In genomic region chrX:30875957-30876356, GRCh38 we compare ENCODE assay signal across 12 cellular contexts. TPM values are rescaled to one million over a fixed set of nuclear protein-coding genes. Genes with fewer than 3 reads are reported as not detected.
DNase-seq lines count a peak whose midpoint lies in the region; ATAC-seq, FAIRE-seq and TF ChIP-seq lines count a peak whose summit lies in the region.
"Had no signal": no experiment of that assay in that cellular context is flagged by ENCODE, and none has a peak within 500 bp of the region (broad histone marks: within the 10 kb centered on the region; RNA-seq: fewer than 3 reads in every experiment).

No MANE protein-coding gene starts in this region.

- H3K27ac ChIP-seq in kidney (ENCODE audit: low read depth in 2 of 2, low read length in 2 of 2), result no peak overlapping the region
- H3K27ac ChIP-seq: Peyer's patch, upper lobe of left lung had no signal

- no peak for FAIRE-seq in kidney (lab: Jason Lieb, UNC)

- no peaks in the 10 kb centered on the region for H3K9me3 ChIP-seq in kidney (ENCODE audit: control insufficient read depth in 1 of 2, low read length in 2 of 2)
- H3K9me3 ChIP-seq: Peyer's patch, upper lobe of left lung had no signal

- no peaks in the 10 kb centered on the region for H3K36me3 ChIP-seq in kidney (ENCODE audit: control insufficient read depth in 1 of 2, insufficient read depth in 2 of 2, low read length in 2 of 2)
- H3K36me3 ChIP-seq: Peyer's patch, upper lobe of left lung had no signal

- H3K4me3 Mint-ChIP-seq in activated CD4-positive, alpha-beta memory T cell treated with anti-CD3 and anti-CD28 coated beads for 36 hours, result no peak overlapping the region
- H3K4me3 Mint-ChIP-seq in activated CD4-positive, alpha-beta memory T cell treated with anti-CD3 and anti-CD28 coated beads, Interleukin-2, amount 10 ng/mL, durations not matched to agents 7 days and 5 days, result no peak overlapping the region
- H3K4me3 Mint-ChIP-seq in activated CD8-positive, alpha-beta memory T cell treated with anti-CD3 and anti-CD28 coated beads, Interleukin-2, amount 10 ng/mL, durations not matched to agents 7 days and 5 days, result no peak overlapping the region
- H3K4me3 Mint-ChIP-seq: activated naive CD4-positive, alpha-beta T cell treated with anti-CD3 and anti-CD28 coated beads, Interleukin-2, amount 50 U/mL, for 24 hours had no signal

- peaks cover 3% of the 10 kb centered on the region for H3K36me3 Mint-ChIP-seq in activated CD4-positive, alpha-beta memory T cell treated with anti-CD3 and anti-CD28 coated beads for 36 hours
- H3K36me3 Mint-ChIP-seq in activated CD4-positive, alpha-beta memory T cell treated with anti-CD3 and anti-CD28 coated beads, Interleukin-2, amount 10 ng/mL, durations not matched to agents 7 days and 5 days (ENCODE audit: low read depth), result peaks cover 4% of the 10 kb centered on the region
- H3K36me3 Mint-ChIP-seq in activated CD8-positive, alpha-beta memory T cell treated with anti-CD3 and anti-CD28 coated beads, Interleukin-2, amount 10 ng/mL, durations not matched to agents 7 days and 5 days, result peaks cover 9% of the 10 kb centered on the region

- no peak for ATAC-seq in activated CD8-positive, alpha-beta memory T cell treated with anti-CD3 and anti-CD28 coated beads, Interleukin-2, amount 10 ng/mL, durations not matched to agents 7 days and 5 days

- H3K9me3 Mint-ChIP-seq in activated CD4-positive, alpha-beta memory T cell treated with anti-CD3 and anti-CD28 coated beads for 36 hours, result no peaks in the 10 kb centered on the region
- no peaks in the 10 kb centered on the region for H3K9me3 Mint-ChIP-seq in activated CD4-positive, alpha-beta memory T cell treated with anti-CD3 and anti-CD28 coated beads, Interleukin-2, amount 10 ng/mL, durations not matched to agents 7 days and 5 days
- no peaks in the 10 kb centered on the region for H3K9me3 Mint-ChIP-seq in activated CD8-positive, alpha-beta memory T cell treated with anti-CD3 and anti-CD28 coated beads, Interleukin-2, amount 10 ng/mL, durations not matched to agents 7 days and 5 days (ENCODE audit: low read depth)
- H3K9me3 Mint-ChIP-seq: activated naive CD4-positive, alpha-beta T cell treated with anti-CD3 and anti-CD28 coated beads, Interleukin-2, amount 50 U/mL, for 24 hours had no signal

- no peak overlapping the region for H3K9ac ChIP-seq in kidney (ENCODE audit: low read length in 2 of 2)

- H3K4me3 ChIP-seq in fibroblast of mammary gland (ENCODE audit: control insufficient read depth, low read depth, low read length), result no peak overlapping the region
- H3K4me3 ChIP-seq in kidney (ENCODE audit: low read length in 2 of 2), result no peak overlapping the region
- H3K4me3 ChIP-seq: Peyer's patch, upper lobe of left lung had no signal

- peak; percentile 29 for DNase-seq in activated CD4-positive, alpha-beta memory T cell treated with anti-CD3 and anti-CD28 coated beads for 36 hours
- no peak for DNase-seq in activated CD4-positive, alpha-beta memory T cell treated with anti-CD3 and anti-CD28 coated beads, Interleukin-2, amount 10 ng/mL, durations not matched to agents 7 days and 5 days
- DNase-seq in RKO (ENCODE audit: low spot score) (peak; percentile 68), fibroblast of mammary gland (ENCODE audit: low read depth) (peak; percentile 87), activated gamma-delta T cell (lab: John Stamatoyannopoulos, UW) (no peak), kidney (no peak)
- peak; percentile 30 for DNase-seq in stimulated activated CD8-positive, alpha-beta memory T cell treated with anti-CD3 and anti-CD28 coated beads, Interleukin-4, amount 100 ng/mL, for 48 hours
- DNase-seq in activated CD8-positive, alpha-beta memory T cell treated with anti-CD3 and anti-CD28 coated beads, Interleukin-2, amount 10 ng/mL, durations not matched to agents 7 days and 5 days, result no peak
- DNase-seq: GDM1, Peyer's patch had no signal

- CTCF ChIA-PET in activated CD4-positive, alpha-beta memory T cell treated with anti-CD3 and anti-CD28 coated beads for 36 hours (lab: Charles Lee), result no interaction called here
- CTCF ChIA-PET in activated CD4-positive, alpha-beta memory T cell treated with anti-CD3 and anti-CD28 coated beads, Interleukin-2, amount 10 ng/mL, durations not matched to agents 7 days and 5 days (lab: Charles Lee), result interaction anchor here (1.4 kb wide), 1 partner anchor 140 kb away, joined by 3 read pairs; no protein-coding TSS in a partner anchor
- CTCF ChIA-PET in activated CD8-positive, alpha-beta memory T cell treated with anti-CD3 and anti-CD28 coated beads, Interleukin-2, amount 10 ng/mL, durations not matched to agents 7 days and 5 days (lab: Charles Lee), result no interaction called here

- intact Hi-C loops in activated CD4-positive, alpha-beta memory T cell treated with anti-CD3 and anti-CD28 coated beads for 36 hours (cut with micrococcal nuclease), result no loop called here
- intact Hi-C loops in kidney (cut with DNase I), result no loop called here

- TF ChIP-seq CTCF in fibroblast of mammary gland (conservative IDR thresholded peaks at IDR 0.05; ENCODE audit: control insufficient read depth, insufficient read depth, low read depth, low read length) (no peak), kidney (IDR thresholded peaks at IDR 0.05; ENCODE audit: borderline replicate concordance, extremely low read depth, insufficient read depth) (no peak)

- H3K27ac Mint-ChIP-seq in activated CD4-positive, alpha-beta memory T cell treated with anti-CD3 and anti-CD28 coated beads for 36 hours, result no peak overlapping the region
- H3K27ac Mint-ChIP-seq in activated CD4-positive, alpha-beta memory T cell treated with anti-CD3 and anti-CD28 coated beads, Interleukin-2, amount 10 ng/mL, durations not matched to agents 7 days and 5 days, result no peak overlapping the region
- no peak overlapping the region for H3K27ac Mint-ChIP-seq in activated CD8-positive, alpha-beta memory T cell treated with anti-CD3 and anti-CD28 coated beads, Interleukin-2, amount 10 ng/mL, durations not matched to agents 7 days and 5 days
- H3K27ac Mint-ChIP-seq: activated naive CD4-positive, alpha-beta T cell treated with anti-CD3 and anti-CD28 coated beads, Interleukin-2, amount 50 U/mL, for 24 hours had no signal

- peaks cover 42% of the 10 kb centered on the region for H3K4me1 Mint-ChIP-seq in activated CD4-positive, alpha-beta memory T cell treated with anti-CD3 and anti-CD28 coated beads for 36 hours (ENCODE audit: low read depth)
- H3K4me1 Mint-ChIP-seq in activated CD4-positive, alpha-beta memory T cell treated with anti-CD3 and anti-CD28 coated beads, Interleukin-2, amount 10 ng/mL, durations not matched to agents 7 days and 5 days, result peaks cover 11% of the 10 kb centered on the region
- peaks cover 10% of the 10 kb centered on the region for H3K4me1 Mint-ChIP-seq in activated CD8-positive, alpha-beta memory T cell treated with anti-CD3 and anti-CD28 coated beads, Interleukin-2, amount 10 ng/mL, durations not matched to agents 7 days and 5 days

- POLR2A ChIA-PET in activated CD4-positive, alpha-beta memory T cell treated with anti-CD3 and anti-CD28 coated beads for 36 hours (lab: Charles Lee), result no interaction called here
- POLR2A ChIA-PET in activated CD4-positive, alpha-beta memory T cell treated with anti-CD3 and anti-CD28 coated beads, Interleukin-2, amount 10 ng/mL, durations not matched to agents 7 days and 5 days (lab: Charles Lee), result no interaction called here

- no peaks in the 10 kb centered on the region for H3K4me1 ChIP-seq in kidney (ENCODE audit: control insufficient read depth in 1 of 2, insufficient read depth in 1 of 2, low read depth in 1 of 2, low read length in 2 of 2)
- H3K4me1 ChIP-seq: Peyer's patch had no signal

- H3K27me3 Mint-ChIP-seq in activated CD4-positive, alpha-beta memory T cell treated with anti-CD3 and anti-CD28 coated beads for 36 hours, result no peaks in the 10 kb centered on the region
- H3K27me3 Mint-ChIP-seq in activated CD4-positive, alpha-beta memory T cell treated with anti-CD3 and anti-CD28 coated beads, Interleukin-2, amount 10 ng/mL, durations not matched to agents 7 days and 5 days, result no peaks in the 10 kb centered on the region
- H3K27me3 Mint-ChIP-seq in activated CD8-positive, alpha-beta memory T cell treated with anti-CD3 and anti-CD28 coated beads, Interleukin-2, amount 10 ng/mL, durations not matched to agents 7 days and 5 days, result no peaks in the 10 kb centered on the region
- H3K27me3 Mint-ChIP-seq: activated naive CD4-positive, alpha-beta T cell treated with anti-CD3 and anti-CD28 coated beads, Interleukin-2, amount 50 U/mL, for 24 hours had no signal

RNA-seq across cellular contexts. Expression of gene TAB3, which starts 13.1 kb away (rescaled TPM):
- 10 to 100 TPM; 19.6 to 24.2 TPM for total RNA-seq in activated CD4-positive, alpha-beta memory T cell treated with anti-CD3 and anti-CD28 coated beads for 36 hours
- total RNA-seq in activated CD4-positive, alpha-beta memory T cell treated with anti-CD3 and anti-CD28 coated beads, Interleukin-2, amount 10 ng/mL, durations not matched to agents 7 days and 5 days, result 10 to 100 TPM; 20.8 to 21.6 TPM
- 10 to 100 TPM; 16.1 to 21.7 TPM for total RNA-seq in activated CD8-positive, alpha-beta memory T cell treated with anti-CD3 and anti-CD28 coated beads, Interleukin-2, amount 10 ng/mL, durations not matched to agents 7 days and 5 days
- 26.9 TPM for total RNA-seq in kidney
- polyA plus RNA-seq in kidney (ENCODE audit: insufficient read depth, low read depth, low replicate concordance), result 7.9 TPM

Comparison
In these comparisons a context has a peak if more than half of its experiments do, and no peak if none do; other contexts are left out.
1. DNase-seq: peak in activated CD4-positive, alpha-beta memory T cell treated with anti-CD3 and anti-CD28 coated beads for 36 hours (single experiment), RKO (single experiment), fibroblast of mammary gland (single experiment) and stimulated activated CD8-positive, alpha-beta memory T cell treated with anti-CD3 and anti-CD28 coated beads, Interleukin-4, amount 100 ng/mL, for 48 hours (single experiment); none in activated CD4-positive, alpha-beta memory T cell treated with anti-CD3 and anti-CD28 coated beads, Interleukin-2, amount 10 ng/mL, durations not matched to agents 7 days and 5 days (single experiment), activated gamma-delta T cell (single experiment), activated CD8-positive, alpha-beta memory T cell treated with anti-CD3 and anti-CD28 coated beads, Interleukin-2, amount 10 ng/mL, durations not matched to agents 7 days and 5 days (single experiment) and kidney (single experiment).